1 cellular context compared by ENCODE assay signal in the genomic region with DNA sequence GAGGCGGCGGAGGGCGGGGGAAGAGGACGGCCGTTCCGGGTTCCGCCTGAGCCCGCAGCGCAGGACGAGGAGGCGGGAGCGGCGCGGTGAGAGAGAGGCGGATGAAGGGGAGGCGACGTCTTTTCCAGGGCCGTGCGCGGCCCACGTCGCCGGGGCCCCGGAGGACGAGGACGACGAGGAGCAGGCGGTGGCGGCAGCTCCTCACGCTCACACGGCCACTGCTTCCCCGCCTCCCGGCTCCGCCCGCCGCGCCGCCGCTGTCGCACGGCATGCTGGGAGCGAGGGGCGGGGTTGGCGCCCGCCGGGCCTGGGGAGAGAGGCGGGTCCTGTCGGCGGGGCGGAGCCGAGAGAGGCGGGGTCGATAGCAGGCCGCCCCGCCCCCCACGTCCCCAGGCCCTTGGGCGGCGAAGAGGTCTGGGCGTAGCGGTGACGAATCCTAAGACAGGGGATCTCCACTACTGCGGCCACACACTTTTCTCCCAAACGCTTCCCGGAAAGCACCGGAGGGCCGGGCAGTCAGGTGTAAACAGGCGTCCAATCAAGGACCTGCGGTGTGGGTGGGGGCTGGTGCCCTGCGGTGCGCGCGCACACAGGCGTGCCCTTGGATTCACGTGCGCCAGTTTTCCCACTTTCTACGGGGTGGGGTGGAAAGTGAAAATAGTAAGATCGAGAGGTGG.
A peak's percentile ranks its signal among the peaks of the same experiment; 100 is the strongest.
TF ChIP-seq lines count a peak whose summit lies in the region.

A gene (minus strand): TSS at position 220 of the 677 bp plus-strand sequence. CDS start 367 bp downstream, outside the sequence.

TF ChIP-seq in HEK293, 187 proteins besides CTCF, POLR2A, EP300 and RAD21 (continued from another document):
- TF ChIP-seq, protein P1, sequence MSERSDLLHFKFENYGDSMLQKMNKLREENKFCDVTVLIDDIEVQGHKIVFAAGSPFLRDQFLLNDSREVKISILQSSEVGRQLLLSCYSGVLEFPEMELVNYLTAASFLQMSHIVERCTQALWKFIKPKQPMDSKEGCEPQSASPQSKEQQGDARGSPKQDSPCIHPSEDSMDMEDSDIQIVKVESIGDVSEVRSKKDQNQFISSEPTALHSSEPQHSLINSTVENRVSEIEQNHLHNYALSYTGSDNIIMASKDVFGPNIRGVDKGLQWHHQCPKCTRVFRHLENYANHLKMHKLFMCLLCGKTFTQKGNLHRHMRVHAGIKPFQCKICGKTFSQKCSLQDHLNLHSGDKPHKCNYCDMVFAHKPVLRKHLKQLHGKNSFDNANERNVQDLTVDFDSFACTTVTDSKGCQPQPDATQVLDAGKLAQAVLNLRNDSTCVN (tag by site-specific recombination; optimal IDR thresholded peaks at IDR 0.05), result peak; percentile 96
- TF ChIP-seq KLF7 (tag by site-specific recombination; IDR thresholded peaks at IDR 0.05; ENCODE audit: borderline replicate concordance) (peak; percentile 50; the same call in 1 of the 2 replicates), KLF1 (tag by site-specific recombination; IDR thresholded peaks at IDR 0.05) (peak; percentile 54), ZSCAN30 (tag by site-specific recombination; IDR thresholded peaks at IDR 0.05) (0 out of 2 replicates have a peak, but pooled peaks have one; percentile 23), ZEB2 (tag by site-specific recombination; IDR thresholded peaks at IDR 0.05) (peak; percentile 77), KLF9 (tag by site-specific recombination; IDR thresholded peaks at IDR 0.05; ENCODE audit: low read depth) (peak; percentile 43; the same call in 1 of the 2 replicates), ZBTB20 (tag by site-specific recombination; IDR thresholded peaks at IDR 0.05) (peak; percentile 19; the same call in 1 of the 2 replicates), KLF10 (tag by site-specific recombination; IDR thresholded peaks at IDR 0.05) (peak; percentile 90), SP2 (tag by site-specific recombination; IDR thresholded peaks at IDR 0.05) (peak; percentile 58), GLIS2 (tag by site-specific recombination; IDR thresholded peaks at IDR 0.05) (peak; percentile 50), ZIC2 (tag by site-specific recombination; IDR thresholded peaks at IDR 0.05) (0 out of 2 replicates have a peak, but pooled peaks have one; percentile 10), SP3 (tag by site-specific recombination; IDR thresholded peaks at IDR 0.05) (peak; percentile 42; the same call in 1 of the 2 replicates), ZXDB (tag by site-specific recombination; IDR thresholded peaks at IDR 0.05) (peak; percentile 76; the same call in 1 of the 2 replicates), PRDM1 (tag by site-specific recombination; IDR thresholded peaks at IDR 0.05) (peak; percentile 97)
- TF ChIP-seq, protein P2, sequence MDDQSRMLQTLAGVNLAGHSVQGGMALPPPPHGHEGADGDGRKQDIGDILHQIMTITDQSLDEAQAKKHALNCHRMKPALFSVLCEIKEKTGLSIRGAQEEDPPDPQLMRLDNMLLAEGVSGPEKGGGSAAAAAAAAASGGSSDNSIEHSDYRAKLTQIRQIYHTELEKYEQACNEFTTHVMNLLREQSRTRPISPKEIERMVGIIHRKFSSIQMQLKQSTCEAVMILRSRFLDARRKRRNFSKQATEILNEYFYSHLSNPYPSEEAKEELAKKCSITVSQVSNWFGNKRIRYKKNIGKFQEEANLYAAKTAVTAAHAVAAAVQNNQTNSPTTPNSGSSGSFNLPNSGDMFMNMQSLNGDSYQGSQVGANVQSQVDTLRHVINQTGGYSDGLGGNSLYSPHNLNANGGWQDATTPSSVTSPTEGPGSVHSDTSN (CRISPR knock-in tag; IDR thresholded peaks at IDR 0.05), result peak; percentile 88; the same call in 1 of the 2 replicates
- TF ChIP-seq, protein P3, sequence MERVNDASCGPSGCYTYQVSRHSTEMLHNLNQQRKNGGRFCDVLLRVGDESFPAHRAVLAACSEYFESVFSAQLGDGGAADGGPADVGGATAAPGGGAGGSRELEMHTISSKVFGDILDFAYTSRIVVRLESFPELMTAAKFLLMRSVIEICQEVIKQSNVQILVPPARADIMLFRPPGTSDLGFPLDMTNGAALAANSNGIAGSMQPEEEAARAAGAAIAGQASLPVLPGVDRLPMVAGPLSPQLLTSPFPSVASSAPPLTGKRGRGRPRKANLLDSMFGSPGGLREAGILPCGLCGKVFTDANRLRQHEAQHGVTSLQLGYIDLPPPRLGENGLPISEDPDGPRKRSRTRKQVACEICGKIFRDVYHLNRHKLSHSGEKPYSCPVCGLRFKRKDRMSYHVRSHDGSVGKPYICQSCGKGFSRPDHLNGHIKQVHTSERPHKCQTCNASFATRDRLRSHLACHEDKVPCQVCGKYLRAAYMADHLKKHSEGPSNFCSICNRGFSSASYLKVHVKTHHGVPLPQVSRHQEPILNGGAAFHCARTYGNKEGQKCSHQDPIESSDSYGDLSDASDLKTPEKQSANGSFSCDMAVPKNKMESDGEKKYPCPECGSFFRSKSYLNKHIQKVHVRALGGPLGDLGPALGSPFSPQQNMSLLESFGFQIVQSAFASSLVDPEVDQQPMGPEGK (tag by site-specific recombination; IDR thresholded peaks at IDR 0.05), result peak; percentile 67; the same call in 1 of the 2 replicates
